Comparison of ENCODE assay signal across 29 cellular contexts in the genomic region with DNA sequence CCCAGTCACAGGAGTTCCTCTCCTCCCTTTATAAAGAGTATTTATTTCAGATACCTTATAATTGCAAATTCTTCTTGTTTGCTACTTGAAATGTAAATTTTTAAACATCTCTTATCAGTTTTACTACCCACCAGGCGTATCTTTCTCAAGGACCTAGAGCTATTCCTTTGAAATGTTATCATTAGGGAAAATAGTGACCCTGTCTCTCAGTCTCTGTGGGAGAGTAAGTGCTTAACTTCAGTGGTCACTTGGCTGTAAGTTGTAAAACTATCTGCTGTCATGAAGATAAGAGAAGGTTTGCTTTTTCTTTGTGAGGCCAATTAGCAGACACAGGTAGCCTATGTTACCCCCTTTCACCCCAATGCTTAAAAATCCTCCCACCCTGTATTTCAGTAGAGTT.
"Had no signal": no experiment of that assay in that cellular context is flagged by ENCODE, and none has a peak within 500 bp of the region (broad histone marks: within the 10 kb centered on the region; RNA-seq: fewer than 3 reads in every experiment).

No MANE protein-coding gene starts in this region.

- H3K9me3 ChIP-seq: left lung, lower lobe of right lung, right atrium auricular region, right lobe of liver, stomach, testis, thyroid gland, transverse colon, upper lobe of left lung, vagina had no signal

- H2AFZ ChIP-seq: parathyroid adenoma had no signal

- H3K27me3 Mint-ChIP-seq: naive thymus-derived CD4-positive, alpha-beta T cell; natural killer cell treated with Interleukin-12 subunit alpha and Interleukin-12 subunit beta and Interleukin-15 and Interleukin-18, amount 100 ng/mL, for 72 hours; stimulated activated memory B cell treated with anti-CD40 and anti-IgM and Interleukin-4, amounts not matched to agents 10 μg/mL and 1 μg/mL and 100 μg/mL, for 72 hours had no signal

- H3K4me1 Mint-ChIP-seq: naive thymus-derived CD4-positive, alpha-beta T cell; neural crest cell; stimulated activated memory B cell treated with anti-CD40 and anti-IgM and Interleukin-4, amounts not matched to agents 10 μg/mL and 1 μg/mL and 100 μg/mL, for 72 hours had no signal

- FAIRE-seq: keratinocyte had no signal

- H3K27ac ChIP-seq: left lung, lower lobe of right lung, parathyroid adenoma, right atrium auricular region, right lobe of liver, stomach, testis, thyroid gland, transverse colon, upper lobe of left lung, vagina had no signal

- H3K27me3 ChIP-seq: left lung, right atrium auricular region, right lobe of liver, stomach, testis, thyroid gland, transverse colon, upper lobe of left lung, vagina had no signal

- H3K27ac Mint-ChIP-seq: mesothelial cell of epicardium; naive thymus-derived CD4-positive, alpha-beta T cell; natural killer cell treated with Interleukin-12 subunit alpha and Interleukin-12 subunit beta and Interleukin-15 and Interleukin-18, amount 100 ng/mL, for 72 hours; stimulated activated memory B cell treated with anti-CD40 and anti-IgM and Interleukin-4, amounts not matched to agents 10 μg/mL and 1 μg/mL and 100 μg/mL, for 72 hours had no signal

- H3K36me3 ChIP-seq: left lung, lower lobe of right lung, right atrium auricular region, right lobe of liver, stomach, thyroid gland, transverse colon, upper lobe of left lung, vagina had no signal

- H3K4me1 ChIP-seq: left lung, lower lobe of right lung, parathyroid adenoma, right atrium auricular region, right lobe of liver, stomach, testis, thyroid gland, transverse colon, upper lobe of left lung, vagina had no signal

- H3K9me3 Mint-ChIP-seq: mesothelial cell of epicardium; neural crest cell; stimulated activated memory B cell treated with anti-CD40 and anti-IgM and Interleukin-4, amounts not matched to agents 10 μg/mL and 1 μg/mL and 100 μg/mL, for 72 hours had no signal

- ATAC-seq: left cardiac atrium; left lung; lower lobe of right lung; naive thymus-derived CD4-positive, alpha-beta T cell; natural killer cell treated with Interleukin-12 subunit alpha and Interleukin-12 subunit beta and Interleukin-15 and Interleukin-18, amount 100 ng/mL, for 72 hours; right lobe of liver; stimulated activated memory B cell treated with anti-CD40 and anti-IgM and Interleukin-4, amounts not matched to agents 10 μg/mL and 1 μg/mL and 100 μg/mL, for 72 hours; stimulated activated naive CD8-positive, alpha-beta T cell treated with anti-CD3 and anti-CD28 coated beads, Interleukin-15, Interleukin-2, amounts not matched to agents 100 U/mL and 50 U/mL, for 24 hours had no signal

- H3K79me2 ChIP-seq: parathyroid adenoma had no signal

- H3K9ac ChIP-seq: parathyroid adenoma had no signal

- H3K4me3 Mint-ChIP-seq: mesothelial cell of epicardium; naive thymus-derived CD4-positive, alpha-beta T cell; natural killer cell treated with Interleukin-12 subunit alpha and Interleukin-12 subunit beta and Interleukin-15 and Interleukin-18, amount 100 ng/mL, for 72 hours; neural crest cell; stimulated activated memory B cell treated with anti-CD40 and anti-IgM and Interleukin-4, amounts not matched to agents 10 μg/mL and 1 μg/mL and 100 μg/mL, for 72 hours had no signal

- H3K36me3 Mint-ChIP-seq: mesothelial cell of epicardium; naive thymus-derived CD4-positive, alpha-beta T cell; natural killer cell treated with Interleukin-12 subunit alpha and Interleukin-12 subunit beta and Interleukin-15 and Interleukin-18, amount 100 ng/mL, for 72 hours; stimulated activated memory B cell treated with anti-CD40 and anti-IgM and Interleukin-4, amounts not matched to agents 10 μg/mL and 1 μg/mL and 100 μg/mL, for 72 hours had no signal

- DNase-seq: hippocampal formation; kidney glomerular epithelial cell; left cardiac atrium; left lung; lower lobe of right lung; mammary epithelial cell; mesenchymal stem cell; naive thymus-derived CD4-positive, alpha-beta T cell; occipital lobe; right lobe of liver; stimulated activated CD4-positive, alpha-beta T cell treated with anti-CD3 and anti-CD28 coated beads, Interleukin-1b, Interleukin-23, amount 100 ng/mL, for 48 hours; stimulated activated CD4-positive, alpha-beta T cell treated with anti-CD3 and anti-CD28 coated beads, Interleukin-2, amount 100 ng/mL, for 48 hours; stimulated activated CD4-positive, alpha-beta T cell treated with anti-CD3 and anti-CD28 coated beads, Interleukin-4, amount 100 ng/mL, for 4 hours; stimulated activated CD8-positive, alpha-beta memory T cell treated with anti-CD3 and anti-CD28 coated beads, Interleukin-4, amount 100 ng/mL, for 48 hours; stimulated activated naive CD8-positive, alpha-beta T cell treated with anti-CD3 and anti-CD28 coated beads, Interleukin-15, Interleukin-2, amounts not matched to agents 100 U/mL and 50 U/mL, for 24 hours; stomach; testis; thyroid gland; transverse colon; upper lobe of left lung had no signal

- H3K4me2 ChIP-seq: smooth muscle cell had no signal

- H3K4me3 ChIP-seq: left lung, lower lobe of right lung, right atrium auricular region, right lobe of liver, smooth muscle cell, stomach, testis, thyroid gland, transverse colon, upper lobe of left lung, vagina had no signal
